ENCODE assay signal across 17 cellular contexts in the genomic region with DNA sequence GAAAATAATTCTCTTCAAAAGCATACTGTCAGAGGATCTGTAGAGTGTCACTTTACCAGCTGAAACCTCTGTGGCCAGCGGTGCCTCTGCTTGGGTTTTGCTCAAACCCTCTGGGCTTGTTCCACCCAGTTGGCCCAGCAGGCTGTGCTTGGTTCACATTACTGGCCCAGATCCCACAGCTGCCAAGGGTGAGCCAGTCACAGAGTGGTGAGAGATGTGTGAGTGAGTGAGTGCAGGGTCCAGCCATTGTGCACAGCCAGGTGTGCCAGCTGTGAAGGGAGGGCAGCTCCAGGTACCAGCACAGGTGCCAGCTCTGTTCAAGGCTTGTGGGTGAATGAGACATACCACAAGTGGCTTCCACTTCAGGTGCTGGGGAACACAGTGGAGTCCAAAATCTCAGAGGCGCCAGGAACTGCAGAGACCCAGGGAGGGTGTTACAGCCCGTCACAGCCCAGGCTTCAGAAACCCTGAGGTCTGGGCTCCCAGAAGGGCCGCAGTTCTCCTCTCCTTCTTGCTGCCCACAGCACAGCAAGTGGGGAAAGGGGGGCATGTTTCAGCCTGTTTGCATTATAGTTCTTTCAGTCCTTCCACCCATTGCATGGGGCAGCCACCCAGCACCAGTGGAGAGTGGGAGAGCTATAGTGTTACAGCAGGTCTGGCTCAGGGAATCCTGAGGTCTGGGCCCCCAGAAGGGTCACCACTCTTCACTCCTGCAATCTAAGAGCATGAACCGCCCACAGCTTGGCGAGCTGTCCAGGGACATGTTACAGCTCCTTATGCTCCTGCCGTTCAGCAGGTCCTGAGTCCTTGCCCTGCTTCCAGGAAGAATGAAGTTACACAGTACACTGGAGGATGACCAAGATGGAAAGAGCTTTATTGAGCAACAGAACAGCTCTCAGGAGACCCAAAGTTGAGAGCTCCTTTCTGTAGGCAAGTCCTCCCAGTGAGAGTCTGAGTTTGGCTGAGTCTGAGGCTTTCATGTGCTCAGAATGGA.
"Had no signal": no experiment of that assay in that cellular context is flagged by ENCODE, and none has a peak within 500 bp of the region (broad histone marks: within the 10 kb centered on the region; RNA-seq: fewer than 3 reads in every experiment).

No MANE protein-coding gene starts in this region.

- H3K27me3 ChIP-seq: brain microvascular endothelial cell, gastrocnemius medialis, pancreas, thyroid gland had no signal

- H3K27ac ChIP-seq: brain microvascular endothelial cell, coronary artery, gastrocnemius medialis, pancreas, thyroid gland, WERI-Rb-1 had no signal

- H3K36me3 ChIP-seq: brain microvascular endothelial cell, gastrocnemius medialis, pancreas, thyroid gland, WERI-Rb-1 had no signal

- FAIRE-seq: endometrium, pancreas had no signal

- H3K4me1 ChIP-seq: gastrocnemius medialis, pancreas, thyroid gland had no signal

- ATAC-seq: gastrocnemius medialis; naive thymus-derived CD8-positive, alpha-beta T cell had no signal

- DNase-seq: activated CD4-positive, alpha-beta T cell treated with anti-CD3 and anti-CD28 coated beads, Interleukin-2, amount 50 U/mL, for 48 hours; activated naive CD4-positive, alpha-beta T cell treated with Interleukin-2 at 50 U/mL for 16 hours; anterior cingulate cortex; brain microvascular endothelial cell; head of caudate nucleus; kidney glomerular epithelial cell; mesenchymal stem cell; naive thymus-derived CD8-positive, alpha-beta T cell; stimulated activated CD4-positive, alpha-beta T cell treated with anti-CD3 and anti-CD28 coated beads, Interleukin-1b, Interleukin-23, amount 100 ng/mL, for 48 hours; stimulated activated CD8-positive, alpha-beta memory T cell treated with anti-CD3 and anti-CD28 coated beads, Interleukin-4, amount 100 ng/mL, for 48 hours; stimulated activated naive CD4-positive, alpha-beta T cell; thyroid gland; WERI-Rb-1 had no signal

- H3K9me3 ChIP-seq: gastrocnemius medialis, pancreas, thyroid gland had no signal

- H3K4me3 ChIP-seq: coronary artery, gastrocnemius medialis, pancreas, thyroid gland had no signal
